Comparison of ENCODE assay signal across 8 cellular contexts in the genomic region with DNA sequence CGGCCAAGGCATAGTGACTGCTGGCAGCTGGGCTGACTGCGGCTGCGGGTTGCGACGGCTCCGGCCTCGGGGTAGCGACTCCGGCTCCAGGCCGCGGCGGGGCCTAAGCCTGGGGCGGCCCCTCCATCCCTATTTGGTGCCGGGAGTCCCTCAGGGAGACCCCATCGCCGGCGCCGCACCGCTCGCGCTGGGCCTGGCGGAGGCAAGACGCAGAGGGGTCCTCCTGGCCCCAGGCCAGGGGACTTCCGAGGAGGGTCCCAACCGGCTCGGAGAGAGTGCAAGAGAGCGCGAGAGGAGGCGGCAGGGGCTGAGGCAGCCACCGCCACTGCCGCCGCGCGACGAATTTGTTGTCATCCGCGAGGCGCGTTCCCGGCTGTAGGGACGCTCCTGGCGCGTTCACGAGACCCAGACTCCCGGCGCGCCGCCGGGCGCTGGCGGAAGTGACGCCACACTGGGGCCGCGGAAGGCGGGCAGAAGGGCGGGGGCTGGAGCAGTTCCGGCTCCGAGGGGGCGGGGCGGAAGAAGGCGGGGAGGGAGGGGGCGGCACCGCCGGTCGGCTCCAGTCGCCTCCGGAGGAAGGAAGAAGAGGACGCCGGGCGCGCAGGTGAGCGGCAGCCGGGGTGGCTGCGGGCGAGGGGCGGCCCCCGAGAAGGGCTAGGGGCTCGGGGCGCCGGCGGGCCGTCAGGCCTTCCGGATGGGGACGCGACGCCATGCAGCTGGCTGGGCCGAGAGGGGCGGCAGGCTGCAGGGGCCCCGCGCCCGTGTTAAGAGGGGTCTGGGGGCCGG. TPM values are rescaled to one million over a fixed set of nuclear protein-coding genes. Genes with fewer than 3 reads are reported as not detected.
DNase-seq lines count a peak whose midpoint lies in the region; ATAC-seq and TF ChIP-seq lines count a peak whose summit lies in the region.

A gene with protein sequence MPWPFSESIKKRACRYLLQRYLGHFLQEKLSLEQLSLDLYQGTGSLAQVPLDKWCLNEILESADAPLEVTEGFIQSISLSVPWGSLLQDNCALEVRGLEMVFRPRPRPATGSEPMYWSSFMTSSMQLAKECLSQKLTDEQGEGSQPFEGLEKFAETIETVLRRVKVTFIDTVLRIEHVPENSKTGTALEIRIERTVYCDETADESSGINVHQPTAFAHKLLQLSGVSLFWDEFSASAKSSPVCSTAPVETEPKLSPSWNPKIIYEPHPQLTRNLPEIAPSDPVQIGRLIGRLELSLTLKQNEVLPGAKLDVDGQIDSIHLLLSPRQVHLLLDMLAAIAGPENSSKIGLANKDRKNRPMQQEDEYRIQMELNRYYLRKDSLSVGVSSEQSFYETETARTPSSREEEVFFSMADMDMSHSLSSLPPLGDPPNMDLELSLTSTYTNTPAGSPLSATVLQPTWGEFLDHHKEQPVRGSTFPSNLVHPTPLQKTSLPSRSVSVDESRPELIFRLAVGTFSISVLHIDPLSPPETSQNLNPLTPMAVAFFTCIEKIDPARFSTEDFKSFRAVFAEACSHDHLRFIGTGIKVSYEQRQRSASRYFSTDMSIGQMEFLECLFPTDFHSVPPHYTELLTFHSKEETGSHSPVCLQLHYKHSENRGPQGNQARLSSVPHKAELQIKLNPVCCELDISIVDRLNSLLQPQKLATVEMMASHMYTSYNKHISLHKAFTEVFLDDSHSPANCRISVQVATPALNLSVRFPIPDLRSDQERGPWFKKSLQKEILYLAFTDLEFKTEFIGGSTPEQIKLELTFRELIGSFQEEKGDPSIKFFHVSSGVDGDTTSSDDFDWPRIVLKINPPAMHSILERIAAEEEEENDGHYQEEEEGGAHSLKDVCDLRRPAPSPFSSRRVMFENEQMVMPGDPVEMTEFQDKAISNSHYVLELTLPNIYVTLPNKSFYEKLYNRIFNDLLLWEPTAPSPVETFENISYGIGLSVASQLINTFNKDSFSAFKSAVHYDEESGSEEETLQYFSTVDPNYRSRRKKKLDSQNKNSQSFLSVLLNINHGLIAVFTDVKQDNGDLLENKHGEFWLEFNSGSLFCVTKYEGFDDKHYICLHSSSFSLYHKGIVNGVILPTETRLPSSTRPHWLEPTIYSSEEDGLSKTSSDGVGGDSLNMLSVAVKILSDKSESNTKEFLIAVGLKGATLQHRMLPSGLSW (N-terminal part only) (minus strand): TSS at position 377 of the 786 bp plus-strand sequence. CDS start 365 bp downstream, at position 12.
A gene with protein sequence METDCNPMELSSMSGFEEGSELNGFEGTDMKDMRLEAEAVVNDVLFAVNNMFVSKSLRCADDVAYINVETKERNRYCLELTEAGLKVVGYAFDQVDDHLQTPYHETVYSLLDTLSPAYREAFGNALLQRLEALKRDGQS (plus strand): TSS at position 562 of the 786 bp plus-strand sequence. CDS start 18,722 bp downstream, outside the sequence.

- H3K9me3 Mint-ChIP-seq in nephron, result no peaks in the 10 kb centered on the region

- peak; percentile 80 for TF ChIP-seq POLR2A in Raji (IDR thresholded peaks at IDR 0.05; ENCODE audit: insufficient read depth, low read depth, low read length)

- TF ChIP-seq CTCF in fibroblast of pulmonary artery (IDR thresholded peaks at IDR 0.05; ENCODE audit: low read length, missing control alignments) (no peak), nephron (IDR thresholded peaks at IDR 0.05; ENCODE audit: unreplicated experiment in 3 of 3) (no peak)

- DNase-seq in EH (ENCODE audit: low read depth) (peak; percentile 90), H4 (ENCODE audit: low spot score) (peak; percentile 79), LoVo (ENCODE audit: low spot score) (peak; percentile 94), fibroblast of pulmonary artery (ENCODE audit: low read depth) (peak; percentile 87)
- DNase-seq in activated T-helper 9 cell treated with anti-CD3 and anti-CD28 coated beads, Interleukin-2, amount 50 U/mL, for 16 hours (ENCODE audit: low read depth), result peak; percentile 96
- DNase-seq in stimulated activated naive CD8-positive, alpha-beta T cell treated with anti-CD3 and anti-CD28 coated beads, Interleukin-15, Interleukin-2, amounts not matched to agents 100 U/mL and 50 U/mL, for 24 hours, result peak; percentile 98

- H3K4me3 Mint-ChIP-seq in nephron, result peak within 1 kb of the TSS; percentile 95 to 97 (median 95)

- H3K4me3 ChIP-seq in fibroblast of pulmonary artery (replicated peaks; ENCODE audit: low read depth, low read length), result peak within 1 kb of the TSS; percentile 94

- peaks cover 4% of the 10 kb centered on the region for H3K36me3 Mint-ChIP-seq in nephron (ENCODE audit: low read depth)

- peaks cover 44% of the 10 kb centered on the region for H3K4me1 Mint-ChIP-seq in nephron

- ATAC-seq in stimulated activated naive CD8-positive, alpha-beta T cell treated with anti-CD3 and anti-CD28 coated beads, Interleukin-15, Interleukin-2, amounts not matched to agents 100 U/mL and 50 U/mL, for 24 hours, result peak; percentile 83

- H3K27ac Mint-ChIP-seq in nephron, result peak within 1 kb of the TSS; percentile 83 to 93 (median 92)

- no peaks in the 10 kb centered on the region for H3K27me3 Mint-ChIP-seq in nephron (ENCODE audit: low read depth)

RNA-seq across cellular contexts. Expression of the first gene that starts in this region (rescaled TPM):
- total RNA-seq in H4 (2014; rRNA removed; shearing (Covaris generic)), result 3.6 and 5.6 TPM in 2 replicates

RNA-seq across cellular contexts. Expression of the second gene that starts in this region (rescaled TPM):
- total RNA-seq in H4 (2014; rRNA removed; shearing (Covaris generic)), result 52.9 and 57.9 TPM in 2 replicates

Comparison
In these comparisons a context has a peak if more than half of its experiments do, and no peak if none do; other contexts are left out.
1. Peak in every context shown above with its lines: DNase-seq, ATAC-seq and H3K4me3 ChIP-seq.